2 cellular contexts compared by ENCODE assay signal in genomic region chr4:41619161-41619560, GRCh38.
TF ChIP-seq lines count a peak whose summit lies in the region.

No MANE protein-coding gene starts in this region.

TF ChIP-seq in HepG2, 621 proteins besides CTCF, POLR2A, EP300 and RAD21:
- TF ChIP-seq ZNF225 (CRISPR knock-in tag; IDR thresholded peaks at IDR 0.05): no peak
- TF ChIP-seq ATF7-NPFF (CRISPR knock-in tag; IDR thresholded peaks at IDR 0.05; ENCODE audit: low read depth): no peak
- TF ChIP-seq KDM5B (CRISPR knock-in tag; IDR thresholded peaks at IDR 0.05; ENCODE audit: borderline replicate concordance): no peak
- TF ChIP-seq SKI (IDR thresholded peaks at IDR 0.05; ENCODE audit: partially characterized antibody): no peak
- no peak for TF ChIP-seq ZNF205 (CRISPR knock-in tag; IDR thresholded peaks at IDR 0.05)
- no peak for TF ChIP-seq ZNF446 (CRISPR knock-in tag; IDR thresholded peaks at IDR 0.05)
- TF ChIP-seq ZGPAT (CRISPR knock-in tag; IDR thresholded peaks at IDR 0.05): no peak
- no peak for TF ChIP-seq E2F5 (CRISPR knock-in tag; conservative IDR thresholded peaks at IDR 0.05)
- no peak for TF ChIP-seq ZNF607 (CRISPR knock-in tag; IDR thresholded peaks at IDR 0.05; ENCODE audit: borderline replicate concordance)
- no peak for TF ChIP-seq EEA1 (CRISPR knock-in tag; IDR thresholded peaks at IDR 0.05; ENCODE audit: borderline replicate concordance)
- TF ChIP-seq, protein P1, sequence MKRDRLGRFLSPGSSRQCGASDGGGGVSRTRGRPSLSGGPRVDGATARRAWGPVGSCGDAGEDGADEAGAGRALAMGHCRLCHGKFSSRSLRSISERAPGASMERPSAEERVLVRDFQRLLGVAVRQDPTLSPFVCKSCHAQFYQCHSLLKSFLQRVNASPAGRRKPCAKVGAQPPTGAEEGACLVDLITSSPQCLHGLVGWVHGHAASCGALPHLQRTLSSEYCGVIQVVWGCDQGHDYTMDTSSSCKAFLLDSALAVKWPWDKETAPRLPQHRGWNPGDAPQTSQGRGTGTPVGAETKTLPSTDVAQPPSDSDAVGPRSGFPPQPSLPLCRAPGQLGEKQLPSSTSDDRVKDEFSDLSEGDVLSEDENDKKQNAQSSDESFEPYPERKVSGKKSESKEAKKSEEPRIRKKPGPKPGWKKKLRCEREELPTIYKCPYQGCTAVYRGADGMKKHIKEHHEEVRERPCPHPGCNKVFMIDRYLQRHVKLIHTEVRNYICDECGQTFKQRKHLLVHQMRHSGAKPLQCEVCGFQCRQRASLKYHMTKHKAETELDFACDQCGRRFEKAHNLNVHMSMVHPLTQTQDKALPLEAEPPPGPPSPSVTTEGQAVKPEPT (CRISPR knock-in tag; IDR thresholded peaks at IDR 0.05; ENCODE audit: low read depth): no peak
- TF ChIP-seq ZNF335 (CRISPR knock-in tag; IDR thresholded peaks at IDR 0.05): no peak
- no peak for TF ChIP-seq ZSCAN22 (CRISPR knock-in tag; IDR thresholded peaks at IDR 0.05)
- no peak for TF ChIP-seq KAT2B (IDR thresholded peaks at IDR 0.05; ENCODE audit: borderline replicate concordance, low read depth, low read length)
- TF ChIP-seq ZNF260 (CRISPR knock-in tag; IDR thresholded peaks at IDR 0.05; ENCODE audit: borderline replicate concordance, low read depth): no peak
- no peak for TF ChIP-seq SMAD3 (CRISPR knock-in tag; IDR thresholded peaks at IDR 0.05)
- TF ChIP-seq MXD1 (CRISPR knock-in tag; IDR thresholded peaks at IDR 0.05): no peak
- no peak for TF ChIP-seq ZNF562 (CRISPR knock-in tag; IDR thresholded peaks at IDR 0.05; ENCODE audit: borderline replicate concordance)
- no peak for TF ChIP-seq ZNF17 (CRISPR knock-in tag; IDR thresholded peaks at IDR 0.05)
- TF ChIP-seq, protein P2, sequence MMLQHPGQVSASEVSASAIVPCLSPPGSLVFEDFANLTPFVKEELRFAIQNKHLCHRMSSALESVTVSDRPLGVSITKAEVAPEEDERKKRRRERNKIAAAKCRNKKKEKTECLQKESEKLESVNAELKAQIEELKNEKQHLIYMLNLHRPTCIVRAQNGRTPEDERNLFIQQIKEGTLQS (CRISPR knock-in tag; IDR thresholded peaks at IDR 0.05): no peak

TF ChIP-seq in H1, 55 proteins besides CTCF, POLR2A, EP300 and RAD21:
- TF ChIP-seq KDM1A (IDR thresholded peaks at IDR 0.05; ENCODE audit: borderline replicate concordance, low read length) (0 out of 2 replicates have a peak, but pooled peaks have one; percentile 37), NANOG (IDR thresholded peaks at IDR 0.05; ENCODE audit: insufficient read depth, low read depth, low read length, poor library complexity, severe bottlenecking) (no peak), CHD2 (IDR thresholded peaks at IDR 0.05; ENCODE audit: low read length) (0 out of 2 replicates have a peak, but pooled peaks have one; percentile 12), CBX5 (IDR thresholded peaks at IDR 0.05; ENCODE audit: low read depth, low read length) (no peak)
- TF ChIP-seq, protein P2 (IDR thresholded peaks at IDR 0.05; ENCODE audit: insufficient read depth, low read depth, low read length): 0 out of 2 replicates have a peak, but pooled peaks have one; percentile 7
- TF ChIP-seq, protein P3, sequence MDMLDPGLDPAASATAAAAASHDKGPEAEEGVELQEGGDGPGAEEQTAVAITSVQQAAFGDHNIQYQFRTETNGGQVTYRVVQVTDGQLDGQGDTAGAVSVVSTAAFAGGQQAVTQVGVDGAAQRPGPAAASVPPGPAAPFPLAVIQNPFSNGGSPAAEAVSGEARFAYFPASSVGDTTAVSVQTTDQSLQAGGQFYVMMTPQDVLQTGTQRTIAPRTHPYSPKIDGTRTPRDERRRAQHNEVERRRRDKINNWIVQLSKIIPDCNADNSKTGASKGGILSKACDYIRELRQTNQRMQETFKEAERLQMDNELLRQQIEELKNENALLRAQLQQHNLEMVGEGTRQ (IDR thresholded peaks at IDR 0.05; ENCODE audit: low read length): no peak
